ENCODE assay signal across 25 cellular contexts in the genomic region with DNA sequence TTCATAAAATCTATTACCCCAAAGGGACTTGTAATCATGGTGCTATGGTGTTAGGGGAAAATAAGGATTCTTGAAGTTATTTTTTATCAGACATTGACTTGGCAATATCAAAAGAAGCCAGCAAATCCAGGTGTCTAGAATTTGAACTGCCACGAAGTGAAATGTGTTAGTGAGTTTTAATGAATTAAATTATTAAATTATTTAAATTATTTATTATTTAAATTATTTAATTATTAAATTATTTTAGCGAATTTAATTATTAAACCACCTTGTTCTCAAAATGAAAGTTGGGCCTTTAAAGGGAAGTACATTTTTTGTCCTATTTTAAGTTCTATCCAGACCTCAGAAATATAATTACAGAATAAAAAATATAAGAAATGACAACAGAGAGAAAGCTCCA.
DNase-seq lines count a peak whose midpoint lies in the region; ATAC-seq and TF ChIP-seq lines count a peak whose summit lies in the region.
"Had no signal": no experiment of that assay in that cellular context is flagged by ENCODE, and none has a peak within 500 bp of the region (broad histone marks: within the 10 kb centered on the region; RNA-seq: fewer than 3 reads in every experiment).

No MANE protein-coding gene starts in this region.

- TF ChIP-seq CTCF in WTC11 (IDR thresholded peaks at IDR 0.05) = no peak

- DNase-seq in WTC11 (ENCODE audit: low spot score) (no peak), GM03348 (ENCODE audit: low spot score) (no peak)
- DNase-seq: 8988T; ACHN; AML-193; BE2C; C1 segment of cervical spinal cord; Caco-2; Calu3; CD4-positive, alpha-beta memory T cell; CD4-positive, alpha-beta T cell; CD4-positive, CD25-positive, alpha-beta regulatory T cell; CD8-positive, alpha-beta memory T cell; CD8-positive, alpha-beta T cell; COR-L47; DMS 273 treated with DMSO at 0.1 percent for 48 hours; DMS153; DMS53; DMS79; DMS79 treated with DMSO at 0.1 percent for 48 hours; DND-41; EL had no signal

- H3K9me3 Mint-ChIP-seq in WTC11 = peaks cover 42% of the 10 kb centered on the region
- H3K9me3 Mint-ChIP-seq: CD4-positive, alpha-beta T cell; CD8-positive, alpha-beta T cell had no signal

- peaks cover 36% of the 10 kb centered on the region for H3K4me1 Mint-ChIP-seq in WTC11
- H3K4me1 Mint-ChIP-seq: B cell; CD14-positive monocyte; CD4-positive, alpha-beta memory T cell; CD4-positive, CD25-positive, alpha-beta regulatory T cell; CD8-positive, alpha-beta memory T cell had no signal

- ATAC-seq in WTC11 = no peak
- ATAC-seq: A549; CD8-positive, alpha-beta T cell had no signal

- no peak overlapping the region for H3K4me3 Mint-ChIP-seq in WTC11
- H3K4me3 Mint-ChIP-seq: B cell; CD14-positive monocyte; CD4-positive, alpha-beta memory T cell; CD4-positive, alpha-beta T cell; CD4-positive, CD25-positive, alpha-beta regulatory T cell; CD8-positive, alpha-beta memory T cell; CD8-positive, alpha-beta T cell had no signal

- CTCF ChIA-PET in WTC11 (lab: Charles Lee) = no interaction called here

- POLR2A ChIA-PET in WTC11 (lab: Charles Lee) = no interaction called here

- no peaks in the 10 kb centered on the region for H3K27me3 Mint-ChIP-seq in WTC11 (ENCODE audit: low read depth)
- H3K27me3 Mint-ChIP-seq: B cell; CD4-positive, alpha-beta memory T cell; CD4-positive, alpha-beta T cell; CD4-positive, CD25-positive, alpha-beta regulatory T cell; CD8-positive, alpha-beta memory T cell had no signal

- H3K36me3 Mint-ChIP-seq in WTC11 = peaks cover 22% of the 10 kb centered on the region
- H3K36me3 Mint-ChIP-seq: CD14-positive monocyte; CD4-positive, alpha-beta memory T cell; CD4-positive, CD25-positive, alpha-beta regulatory T cell; CD8-positive, alpha-beta T cell had no signal

- H3K27ac Mint-ChIP-seq in WTC11 = no peak overlapping the region
- H3K27ac Mint-ChIP-seq: B cell; CD14-positive monocyte; CD4-positive, alpha-beta memory T cell; CD4-positive, alpha-beta T cell; CD4-positive, CD25-positive, alpha-beta regulatory T cell; CD8-positive, alpha-beta memory T cell; CD8-positive, alpha-beta T cell had no signal

TF ChIP-seq in WTC11, 78 proteins besides CTCF, POLR2A, EP300 and RAD21:
- TF ChIP-seq, protein P1, sequence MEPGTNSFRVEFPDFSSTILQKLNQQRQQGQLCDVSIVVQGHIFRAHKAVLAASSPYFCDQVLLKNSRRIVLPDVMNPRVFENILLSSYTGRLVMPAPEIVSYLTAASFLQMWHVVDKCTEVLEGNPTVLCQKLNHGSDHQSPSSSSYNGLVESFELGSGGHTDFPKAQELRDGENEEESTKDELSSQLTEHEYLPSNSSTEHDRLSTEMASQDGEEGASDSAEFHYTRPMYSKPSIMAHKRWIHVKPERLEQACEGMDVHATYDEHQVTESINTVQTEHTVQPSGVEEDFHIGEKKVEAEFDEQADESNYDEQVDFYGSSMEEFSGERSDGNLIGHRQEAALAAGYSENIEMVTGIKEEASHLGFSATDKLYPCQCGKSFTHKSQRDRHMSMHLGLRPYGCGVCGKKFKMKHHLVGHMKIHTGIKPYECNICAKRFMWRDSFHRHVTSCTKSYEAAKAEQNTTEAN (CRISPR knock-in tag; IDR thresholded peaks at IDR 0.05) = no peak
- TF ChIP-seq HMGA2 (CRISPR knock-in tag; IDR thresholded peaks at IDR 0.05) = peak; percentile 93
